Comparison of ENCODE assay signal across 8 cellular contexts in the genomic region with DNA sequence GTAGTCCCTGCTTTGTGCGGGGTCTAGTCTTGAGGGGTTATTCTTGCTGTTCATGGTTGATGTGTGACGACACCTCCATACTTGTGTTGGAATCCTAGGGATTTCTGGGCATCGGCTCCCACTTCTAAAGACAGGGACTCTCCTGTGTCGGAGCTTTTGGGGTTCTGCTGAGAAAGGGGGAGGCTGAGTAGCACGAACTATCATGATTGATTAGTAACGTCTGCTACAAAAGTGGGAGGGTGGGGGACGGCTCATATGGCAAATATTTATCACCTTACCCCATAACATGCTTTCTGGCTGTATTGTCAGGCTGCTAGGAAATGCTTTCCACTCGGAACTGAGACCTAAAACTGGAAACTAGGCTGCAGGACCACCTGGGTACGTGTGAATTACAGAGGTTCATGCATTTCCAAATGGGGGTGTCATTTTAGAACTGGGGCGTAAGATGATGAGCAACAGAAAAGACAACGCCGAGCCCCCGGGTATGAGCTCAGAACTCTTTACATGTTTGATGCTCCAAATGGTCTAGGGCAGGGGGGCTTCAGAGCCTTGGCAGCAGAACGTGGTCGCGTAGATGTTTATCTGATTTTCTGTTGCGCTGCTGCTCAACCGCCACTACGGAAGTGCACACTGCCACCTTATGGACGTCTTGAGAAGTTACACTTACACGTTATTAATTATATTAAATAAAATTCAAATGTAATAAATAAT. TPM values are rescaled to one million over a fixed set of nuclear protein-coding genes. Genes with fewer than 3 reads are reported as not detected.
A peak's percentile ranks its signal among the peaks of the same experiment; 100 is the strongest.
DNase-seq lines count a peak whose midpoint lies in the region; TF ChIP-seq lines count a peak whose summit lies in the region.

No MANE protein-coding gene starts in this region.

- H3K4me3 ChIP-seq in NB4 (ENCODE audit: low read depth, low read length): no peak overlapping the region
- no peak overlapping the region for H3K4me3 ChIP-seq in kidney epithelial cell (ENCODE audit: low read depth, low read length)

- no peaks in the 10 kb centered on the region for H3K36me3 ChIP-seq in kidney epithelial cell (ENCODE audit: control insufficient read depth, insufficient read depth, low read length)

- no peak for TF ChIP-seq POLR2A in NB4 (IDR thresholded peaks at IDR 0.05; ENCODE audit: extremely low read depth, insufficient read length)

- DNase-seq in NCI-H2107 (lab: John Stamatoyannopoulos, UW): peak; percentile 41
- no peak for DNase-seq in NCI-H2107 treated with DMSO at 0.1 percent for 48 hours (lab: John Stamatoyannopoulos, UW; ENCODE audit: unreplicated experiment)
- DNase-seq in NB4 (ENCODE audit: low read depth): peak; percentile 83
- DNase-seq in T-helper 9 cell: peak; percentile 11
- peak; percentile 12 for DNase-seq in central memory CD4-positive, alpha-beta T cell
- DNase-seq in kidney epithelial cell (ENCODE audit: low read depth): no peak
- DNase-seq in stimulated activated CD4-positive, alpha-beta T cell treated with anti-CD3 and anti-CD28 coated beads, Interleukin-15, amount 100 ng/mL, for 24 hours: peak; percentile 53
- no peak for DNase-seq in cerebellar nuclear complex (lab: John Stamatoyannopoulos, UW)

- TF ChIP-seq CTCF in NB4 (IDR thresholded peaks at IDR 0.05; ENCODE audit: low read depth, low read length) (peak; percentile 58), kidney epithelial cell (IDR thresholded peaks at IDR 0.05; ENCODE audit: insufficient read depth, low read length, poor library complexity, severe bottlenecking) (peak; percentile 67)

- H3K27me3 ChIP-seq in kidney epithelial cell (ENCODE audit: control insufficient read depth, insufficient read depth, low read length): no peaks in the 10 kb centered on the region

RNA-seq across cellular contexts. Expression of a gene that starts 15.1 kb away (rescaled TPM):
- not detected in 2 replicates for total RNA-seq in kidney epithelial cell

Comparison
In these comparisons a context has a peak if more than half of its experiments do, and no peak if none do; other contexts are left out.
1. DNase-seq: peak in NCI-H2107 (single experiment), NB4 (single experiment), T-helper 9 cell (single experiment), central memory CD4-positive, alpha-beta T cell (single experiment) and stimulated activated CD4-positive, alpha-beta T cell treated with anti-CD3 and anti-CD28 coated beads, Interleukin-15, amount 100 ng/mL, for 24 hours (single experiment); none in NCI-H2107 treated with DMSO at 0.1 percent for 48 hours (single experiment), kidney epithelial cell (single experiment) and cerebellar nuclear complex (0 of 2).